Comparison of ENCODE assay signal across 17 cellular contexts in the genomic region with DNA sequence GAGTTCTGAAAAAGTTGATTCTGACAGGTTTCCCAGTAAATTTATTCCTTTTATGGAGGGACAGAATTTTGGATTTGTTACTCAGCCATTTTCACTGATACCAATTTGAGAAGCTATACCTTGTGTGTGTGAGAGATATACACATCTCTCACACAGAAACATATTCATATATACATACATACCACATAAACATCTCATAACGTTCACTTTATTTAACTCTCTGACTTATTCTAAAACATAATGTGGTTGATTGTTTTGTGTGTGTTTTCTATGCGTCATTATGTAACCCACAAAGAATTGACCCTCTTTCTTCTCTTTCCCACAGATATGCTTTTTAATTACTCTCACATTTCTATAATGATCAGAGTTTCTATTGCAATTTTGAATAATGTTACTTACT.
"Had no signal": no experiment of that assay in that cellular context is flagged by ENCODE, and none has a peak within 500 bp of the region (broad histone marks: within the 10 kb centered on the region; RNA-seq: fewer than 3 reads in every experiment).

No MANE protein-coding gene starts in this region.

- DNase-seq: dorsolateral prefrontal cortex; effector CD4-positive, alpha-beta T cell; gastrocnemius medialis; head of caudate nucleus; left ventricle myocardium superior; lower lobe of right lung; natural killer cell; occipital lobe; right lobe of liver; small intestine; stimulated activated CD4-positive, alpha-beta T cell treated with anti-CD3 and anti-CD28 coated beads, Interleukin-15, amount 100 ng/mL, for 24 hours; stimulated activated CD4-positive, alpha-beta T cell treated with anti-CD3 and anti-CD28 coated beads, Interleukin-2, amount 100 ng/mL, for 48 hours; stimulated activated naive B cell treated with anti-CD40 and anti-IgM and Interleukin-4, amounts not matched to agents 10 μg/mL and 1 μg/mL and 100 μg/mL, for 72 hours; upper lobe of right lung; uterus had no signal

- ATAC-seq: gastrocnemius medialis; left ventricle myocardium superior; lower lobe of right lung; natural killer cell; right lobe of liver; stimulated activated naive B cell treated with anti-CD40 and anti-IgM and Interleukin-4, amounts not matched to agents 10 μg/mL and 1 μg/mL and 100 μg/mL, for 72 hours; upper lobe of right lung had no signal

- H3K4me3 ChIP-seq: dorsolateral prefrontal cortex, gastrocnemius medialis, lower lobe of right lung, right lobe of liver, thoracic aorta, tibial nerve, upper lobe of right lung, uterus had no signal
